Comparison of ENCODE assay signal across 8 cellular contexts in genomic region chr2:84971799-84972790, GRCh38. TPM values are rescaled to one million over a fixed set of nuclear protein-coding genes. Genes with fewer than 3 reads are reported as not detected.
DNase-seq lines count a peak whose midpoint lies in the region; ATAC-seq and TF ChIP-seq lines count a peak whose summit lies in the region.

No MANE protein-coding gene starts in this region.

- DNase-seq in Caki2 (ENCODE audit: low read depth) (peak; percentile 53), HuH-7 (ENCODE audit: low spot score) (peak; percentile 56), breast epithelium (ENCODE audit: low spot score in 2 of 2) (peak; percentile 32 to 61), kidney glomerular epithelial cell (lab: John Stamatoyannopoulos, UW) (peak; percentile 34), hippocampal formation (lab: John Stamatoyannopoulos, UW) (no peak)
- peak; percentile 39 to 55 for DNase-seq in stimulated activated CD4-positive, alpha-beta T cell treated with anti-CD3 and anti-CD28 coated beads, Interleukin-1b, Interleukin-23, amount 100 ng/mL, for 4 hours (ENCODE audit: low read depth in 2 of 2)

- no peaks in the 10 kb centered on the region for H3K27me3 ChIP-seq in breast epithelium

- peak; percentile 33 for ATAC-seq in GM21390 (IDR thresholded peaks at IDR 0.05; ENCODE audit: unreplicated experiment)

- peaks cover 0 to 4% of the 10 kb centered on the region in 2 donors for H3K4me1 ChIP-seq in breast epithelium

- TF ChIP-seq CTCF in WI38 (IDR thresholded peaks at IDR 0.05; ENCODE audit: low read depth, low read length) (no peak), breast epithelium (IDR thresholded peaks at IDR 0.05) (no peak)

- no peaks in the 10 kb centered on the region for H3K9me3 ChIP-seq in breast epithelium

- H3K27ac ChIP-seq in breast epithelium = peak overlapping the region; percentile 97 to 100

- TF ChIP-seq POLR2A in breast epithelium (IDR thresholded peaks at IDR 0.05) = no peak

- in situ Hi-C loops in Caki2 (cut with HindIII; ENCODE audit: low pct_unique_long_range_greater_than_20kb, low sequenced_read_pairs) = no loop called here

- intact Hi-C loops in breast epithelium (cut with DNase I; ENCODE audit: low total_unique reads) = no loop called here

- peak overlapping the region; percentile 90 for H3K4me3 ChIP-seq in WI38 (ENCODE audit: low read depth, low read length)
- peak overlapping the region; percentile 74 to 98 (median 91) for H3K4me3 ChIP-seq in breast epithelium

- H3K36me3 ChIP-seq in breast epithelium = no peaks in the 10 kb centered on the region

RNA-seq across cellular contexts. Expression of gene KCMF1, which starts 1.1 kb away (rescaled TPM):
- 42.7 and 59.6 TPM in 2 replicates for total RNA-seq in Caki2 (2014; rRNA removed; shearing (Covaris generic); ENCODE audit: low replicate concordance)
- total RNA-seq in breast epithelium = 10 to 100 TPM; 35.7 to 68.6 (median 49.3) TPM

Comparison
In these comparisons a context has a peak if more than half of its experiments do, and no peak if none do; other contexts are left out.
1. DNase-seq: peak in Caki2 (single experiment), HuH-7 (single experiment), breast epithelium (2 of 2), kidney glomerular epithelial cell (single experiment) and stimulated activated CD4-positive, alpha-beta T cell treated with anti-CD3 and anti-CD28 coated beads, Interleukin-1b, Interleukin-23, amount 100 ng/mL, for 4 hours (2 of 2); none in hippocampal formation (0 of 2).